17 cellular contexts compared by ENCODE assay signal in the genomic region with DNA sequence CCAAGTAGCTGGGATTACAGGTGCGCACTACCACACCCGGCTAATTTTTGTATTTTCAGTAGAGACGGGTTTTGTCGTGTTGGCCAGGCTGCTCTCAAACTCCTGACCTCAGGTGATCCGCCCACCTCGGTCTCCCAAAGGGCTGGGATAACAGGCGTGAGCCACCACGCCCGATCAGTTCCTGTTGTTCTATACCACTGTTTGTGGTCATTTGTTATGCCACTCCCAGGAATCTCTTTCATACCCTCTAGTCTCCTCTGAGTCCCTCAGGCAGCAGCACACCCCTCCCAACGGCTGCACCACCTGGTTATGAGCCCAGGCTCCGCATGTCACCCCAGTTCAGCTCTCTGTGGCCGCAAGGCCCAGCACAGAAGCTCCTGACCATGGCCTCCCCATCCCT. TPM values are rescaled to one million over a fixed set of nuclear protein-coding genes. Genes with fewer than 3 reads are reported as not detected.
DNase-seq lines count a peak whose midpoint lies in the region; ATAC-seq and TF ChIP-seq lines count a peak whose summit lies in the region.
"Had no signal": no experiment of that assay in that cellular context is flagged by ENCODE, and none has a peak within 500 bp of the region (broad histone marks: within the 10 kb centered on the region; RNA-seq: fewer than 3 reads in every experiment).

No MANE protein-coding gene starts in this region.

- peaks cover 19% of the 10 kb centered on the region for H3K4me1 Mint-ChIP-seq in chondrocyte (ENCODE audit: low read depth)
- no peaks in the 10 kb centered on the region for H3K4me1 Mint-ChIP-seq in activated naive CD8-positive, alpha-beta T cell treated with anti-CD3 and anti-CD28 coated beads for 36 hours
- H3K4me1 Mint-ChIP-seq in activated naive CD4-positive, alpha-beta T cell treated with anti-CD3 and anti-CD28 coated beads for 36 hours (ENCODE audit: low read depth), result no peaks in the 10 kb centered on the region
- H3K4me1 Mint-ChIP-seq: B cell had no signal

- no peak overlapping the region for H2BK20ac ChIP-seq in IMR-90 (ENCODE audit: low read depth, low read length)

- H3K27me3 ChIP-seq in IMR-90 (ENCODE audit: control insufficient read depth, insufficient read depth, low read length), result peaks cover 1% of the 10 kb centered on the region; the same call in 1 of the 2 replicates
- H3K27me3 ChIP-seq: BLaER1 treated with 17β-estradiol and CSF1 and Interleukin-3, amounts not matched to agents 10 nM and 100 nM had no signal

- no peak overlapping the region for H3K27ac Mint-ChIP-seq in chondrocyte (ENCODE audit: unreplicated experiment)
- no peak overlapping the region for H3K27ac Mint-ChIP-seq in activated naive CD8-positive, alpha-beta T cell treated with anti-CD3 and anti-CD28 coated beads for 36 hours
- H3K27ac Mint-ChIP-seq in activated naive CD4-positive, alpha-beta T cell treated with anti-CD3 and anti-CD28 coated beads for 36 hours, result no peak overlapping the region
- H3K27ac Mint-ChIP-seq: B cell; CD8-positive, alpha-beta T cell had no signal

- POLR2A ChIA-PET in IMR-90 (lab: Charles Lee; ENCODE audit: unreplicated experiment), result no interaction called here

- no peak overlapping the region for H3K23ac ChIP-seq in IMR-90 (ENCODE audit: low read depth, low read length)

- H2BK120ac ChIP-seq in IMR-90 (ENCODE audit: low read depth, low read length), result no peak overlapping the region

- H3K9me3 ChIP-seq in IMR-90 (ENCODE audit: control insufficient read depth, insufficient read depth, low read length), result no peaks in the 10 kb centered on the region

- H3K36me3 Mint-ChIP-seq in chondrocyte (ENCODE audit: low read depth), result no peaks in the 10 kb centered on the region
- H3K36me3 Mint-ChIP-seq in activated naive CD8-positive, alpha-beta T cell treated with anti-CD3 and anti-CD28 coated beads for 36 hours, result no peaks in the 10 kb centered on the region
- no peaks in the 10 kb centered on the region for H3K36me3 Mint-ChIP-seq in activated naive CD4-positive, alpha-beta T cell treated with anti-CD3 and anti-CD28 coated beads for 36 hours (ENCODE audit: low read depth)
- H3K36me3 Mint-ChIP-seq: CD8-positive, alpha-beta T cell had no signal

- TF ChIP-seq POLR2A in IMR-90 (IDR thresholded peaks at IDR 0.05; ENCODE audit: low read depth, low read length), result no peak

- H3K14ac ChIP-seq in IMR-90 (replicated peaks; ENCODE audit: low read depth, low read length), result no peak overlapping the region

- H3K79me1 ChIP-seq in IMR-90 (ENCODE audit: low read depth in 1 of 2, low read length in 2 of 2), result no peaks in the 10 kb centered on the region

- H3K4me1 ChIP-seq in IMR-90 (ENCODE audit: control insufficient read depth, insufficient read depth, low read length), result peaks cover 10% of the 10 kb centered on the region

- no peak for DNase-seq in IMR-90
- DNase-seq in chondrocyte (ENCODE audit: low spot score), result peak; percentile 59
- DNase-seq in posterior vena cava (ENCODE audit: low spot score), result peak; percentile 32
- DNase-seq in activated naive CD8-positive, alpha-beta T cell treated with anti-CD3 and anti-CD28 coated beads for 36 hours, result no peak
- DNase-seq in anterior cingulate cortex (lab: John Stamatoyannopoulos, UW), result no peak
- no peak for DNase-seq in activated naive CD4-positive, alpha-beta T cell treated with anti-CD3 and anti-CD28 coated beads for 36 hours
- DNase-seq: Calu3; CD8-positive, alpha-beta T cell; DMS53; DND-41; EL; GOT3; H7 had no signal

- H3K4me3 Mint-ChIP-seq in chondrocyte (ENCODE audit: unreplicated experiment), result no peak overlapping the region
- H3K4me3 Mint-ChIP-seq in activated naive CD8-positive, alpha-beta T cell treated with anti-CD3 and anti-CD28 coated beads for 36 hours, result no peak overlapping the region
- H3K4me3 Mint-ChIP-seq in activated naive CD4-positive, alpha-beta T cell treated with anti-CD3 and anti-CD28 coated beads for 36 hours, result no peak overlapping the region
- H3K4me3 Mint-ChIP-seq: B cell; CD8-positive, alpha-beta T cell had no signal

- no peak overlapping the region for H3K4me3 ChIP-seq in IMR-90 (ENCODE audit: insufficient read depth, low read depth, low read length)
- H3K4me3 ChIP-seq: BLaER1 treated with 17β-estradiol and CSF1 and Interleukin-3, amounts not matched to agents 10 nM and 100 nM; GM12878 had no signal

- no peak overlapping the region for H2AK9ac ChIP-seq in IMR-90 (replicated peaks; ENCODE audit: low read depth, low read length, poor library complexity)

- H3K36me3 ChIP-seq in IMR-90 (ENCODE audit: control insufficient read depth, insufficient read depth, low read length), result no peaks in the 10 kb centered on the region
- H3K36me3 ChIP-seq: BLaER1 treated with 17β-estradiol and CSF1 and Interleukin-3, amounts not matched to agents 10 nM and 100 nM had no signal

- no TSS peak for BruUV-seq in IMR-90 (replicated peaks; lab: Mats Ljungman, UMichigan)

- no peak overlapping the region for H3K9ac ChIP-seq in IMR-90 (ENCODE audit: low read depth, low read length)
- H3K9ac ChIP-seq: BLaER1 treated with 17β-estradiol and CSF1 and Interleukin-3, amounts not matched to agents 10 nM and 100 nM had no signal

- in situ Hi-C loops in IMR-90 (cut with MboI; ENCODE audit: low sequenced_read_pairs), result no loop called here

- peaks cover 6% of the 10 kb centered on the region; the same call in 1 of the 2 replicates for H3K9me1 ChIP-seq in IMR-90 (ENCODE audit: insufficient read depth, low read length)

- no peak overlapping the region for H2AK5ac ChIP-seq in IMR-90 (ENCODE audit: low read depth, low read length)

- H4K5ac ChIP-seq in IMR-90 (ENCODE audit: low read depth, low read length), result no peak overlapping the region

- H3K27ac ChIP-seq in IMR-90 (ENCODE audit: insufficient read depth, low read length), result no peak overlapping the region
- H3K27ac ChIP-seq: BLaER1 treated with 17β-estradiol and CSF1 and Interleukin-3, amounts not matched to agents 10 nM and 100 nM had no signal

- no peak overlapping the region for H4K8ac ChIP-seq in IMR-90 (ENCODE audit: low read depth in 2 of 2, low read length in 2 of 2)

- TF ChIP-seq RAD21 in IMR-90 (IDR thresholded peaks at IDR 0.05; ENCODE audit: low read length), result no peak

- no peak overlapping the region for H3K56ac ChIP-seq in IMR-90 (ENCODE audit: extremely low read depth, insufficient read depth, low read length)

- no peak overlapping the region for H3K4me2 ChIP-seq in IMR-90 (ENCODE audit: low read depth, low read length)
- H3K4me2 ChIP-seq: BLaER1 treated with 17β-estradiol and CSF1 and Interleukin-3, amounts not matched to agents 10 nM and 100 nM had no signal

- H3K18ac ChIP-seq in IMR-90 (ENCODE audit: low read depth, low read length), result no peak overlapping the region

- H4K20me1 ChIP-seq in IMR-90 (ENCODE audit: insufficient read depth, low read length), result peaks cover 3% of the 10 kb centered on the region; the same call in 1 of the 2 replicates
- H4K20me1 ChIP-seq: BLaER1 treated with 17β-estradiol and CSF1 and Interleukin-3, amounts not matched to agents 10 nM and 100 nM had no signal

- peak overlapping the region; percentile 65 for H2AFZ ChIP-seq in IMR-90 (replicated peaks; ENCODE audit: low read length, poor library complexity)

- no peaks in the 10 kb centered on the region for H3K9me3 Mint-ChIP-seq in chondrocyte (ENCODE audit: low read depth)
- H3K9me3 Mint-ChIP-seq in activated naive CD8-positive, alpha-beta T cell treated with anti-CD3 and anti-CD28 coated beads for 36 hours, result no peaks in the 10 kb centered on the region
- no peaks in the 10 kb centered on the region for H3K9me3 Mint-ChIP-seq in activated naive CD4-positive, alpha-beta T cell treated with anti-CD3 and anti-CD28 coated beads for 36 hours
- H3K9me3 Mint-ChIP-seq: CD8-positive, alpha-beta T cell had no signal

- intact Hi-C loops in IMR-90 (cut with micrococcal nuclease) (no loop called here), posterior vena cava (cut with DNase I) (no loop called here)
- intact Hi-C loops in activated naive CD4-positive, alpha-beta T cell treated with anti-CD3 and anti-CD28 coated beads for 36 hours (cut with micrococcal nuclease), result no loop called here

- dilution Hi-C loops in IMR-90 (cut with HindIII; ENCODE audit: low sequenced_read_pairs, unreplicated experiment), result no loop called here

- no peak overlapping the region for H3K4ac ChIP-seq in IMR-90 (ENCODE audit: low read depth, low read length)

- CTCF ChIA-PET in IMR-90 (lab: Yijun Ruan, JAX), result no interaction called here
- CTCF ChIA-PET in activated naive CD4-positive, alpha-beta T cell treated with anti-CD3 and anti-CD28 coated beads for 36 hours (lab: Charles Lee), result no interaction called here

- no peak overlapping the region for H4K91ac ChIP-seq in IMR-90 (ENCODE audit: insufficient read depth, low read depth, low read length)

- H2BK5ac ChIP-seq in IMR-90 (ENCODE audit: low read depth, low read length, poor library complexity, severe bottlenecking), result no peak overlapping the region

- H3K27me3 Mint-ChIP-seq in chondrocyte (ENCODE audit: low read depth), result no peaks in the 10 kb centered on the region
- H3K27me3 Mint-ChIP-seq in activated naive CD8-positive, alpha-beta T cell treated with anti-CD3 and anti-CD28 coated beads for 36 hours, result no peaks in the 10 kb centered on the region
- no peaks in the 10 kb centered on the region for H3K27me3 Mint-ChIP-seq in activated naive CD4-positive, alpha-beta T cell treated with anti-CD3 and anti-CD28 coated beads for 36 hours (ENCODE audit: low read depth)

- 85% methylated on average over 4 of the region's 12 CpGs; no CpG with 5 or more reads in 1 of the 2 experiments for WGBS in IMR-90 (ENCODE audit: extremely low coverage in 2 of 2, insufficient read length in 1 of 2), 2 experiments

- no peak overlapping the region for H2BK15ac ChIP-seq in IMR-90 (ENCODE audit: low read depth, low read length)

- ATAC-seq in IMR-90 (ENCODE audit: low read depth), result no peak
- ATAC-seq: CD8-positive, alpha-beta T cell; GM12878; HepG2 had no signal

- TF ChIP-seq CTCF in IMR-90 (conservative IDR thresholded peaks at IDR 0.05; ENCODE audit: low read depth, low read length) (no peak), chondrocyte (IDR thresholded peaks at IDR 0.05) (no peak)

TF ChIP-seq in IMR-90, 13 proteins besides CTCF, POLR2A, EP300 and RAD21 (continues in another document):
- TF ChIP-seq RCOR1 (IDR thresholded peaks at IDR 0.05; ENCODE audit: insufficient replicate concordance, low read length) (no peak), BHLHE40 (IDR thresholded peaks at IDR 0.05; ENCODE audit: low read depth, low read length) (no peak), FOS (IDR thresholded peaks at IDR 0.05; ENCODE audit: low read depth, low read length) (no peak), RFX5 (IDR thresholded peaks at IDR 0.05; ENCODE audit: low read depth, low read length) (no peak)

RNA-seq across cellular contexts. Expression of a gene that starts 17.5 kb away (rescaled TPM):
- 102 and 107 TPM in 2 replicates for total RNA-seq in IMR-90 (2012; rRNA removed)
- 369 and 477 TPM in 2 replicates for polyA plus RNA-seq in IMR-90 (2012; rRNA removed)
- 472 and 612 TPM in 2 replicates for polyA plus RNA-seq in IMR-90 (2012; cell fraction: cytosol; rRNA removed)
- polyA plus RNA-seq in IMR-90 (2012; cell fraction: nucleus; rRNA removed; ENCODE audit: low replicate concordance), result 114 and 169 TPM in 2 replicates
- 381 to 570 TPM (median 560 TPM) in 3 replicates for total RNA-seq in chondrocyte
- 100 to 1,000 TPM; 298 to 369 TPM for total RNA-seq in posterior vena cava
- 100 to 1,000 TPM; 112 to 116 TPM for total RNA-seq in activated naive CD8-positive, alpha-beta T cell treated with anti-CD3 and anti-CD28 coated beads for 36 hours
- total RNA-seq in activated naive CD4-positive, alpha-beta T cell treated with anti-CD3 and anti-CD28 coated beads for 36 hours, result 100 to 1,000 TPM; 205 to 215 TPM

Comparison
In these comparisons a context has a peak if more than half of its experiments do, and no peak if none do; other contexts are left out.
1. DNase-seq: peak in chondrocyte (single experiment) and posterior vena cava (single experiment); none in IMR-90 (single experiment), activated naive CD8-positive, alpha-beta T cell treated with anti-CD3 and anti-CD28 coated beads for 36 hours (single experiment), anterior cingulate cortex (0 of 58) and activated naive CD4-positive, alpha-beta T cell treated with anti-CD3 and anti-CD28 coated beads for 36 hours (single experiment).